ENCODE assay signal across 11 cellular contexts in the genomic region with DNA sequence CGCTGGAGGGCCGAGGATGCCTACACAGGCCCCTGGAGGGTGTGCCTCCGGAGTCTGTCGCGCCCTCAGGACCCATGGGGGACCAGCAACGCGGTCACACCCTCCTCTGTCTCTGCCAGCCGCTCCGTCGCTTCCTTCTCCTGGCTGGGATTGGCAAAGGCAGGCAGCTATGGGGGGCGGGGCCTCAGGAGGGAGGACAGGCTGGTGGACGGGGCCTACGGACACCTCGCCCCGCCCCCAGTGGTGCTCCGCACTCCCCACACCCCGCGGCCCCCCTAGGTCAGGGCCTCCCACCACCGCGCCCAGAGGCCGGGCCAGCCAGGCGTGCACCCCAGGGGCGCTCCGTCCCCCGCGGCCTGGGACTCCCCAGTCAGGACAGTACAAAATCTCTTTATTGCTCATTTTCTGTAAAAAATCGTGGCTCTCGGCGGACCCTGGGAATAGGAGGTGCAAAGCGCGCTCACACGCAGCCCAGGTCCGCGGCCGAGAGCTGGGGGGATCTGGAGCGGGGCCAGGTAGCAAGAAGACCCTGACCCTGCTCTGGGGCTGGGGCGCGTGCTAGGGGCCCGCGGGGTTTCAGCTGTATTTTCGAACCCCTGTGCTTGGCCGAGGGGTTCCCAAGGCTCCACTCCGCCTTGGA. TPM values are rescaled to one million over a fixed set of nuclear protein-coding genes. Genes with fewer than 3 reads are reported as not detected.
DNase-seq lines count a peak whose midpoint lies in the region; ATAC-seq and TF ChIP-seq lines count a peak whose summit lies in the region.
"Not testable (repeated sequence)": the region's sequence is repeated elsewhere in the genome, so short reads cannot be mapped to it uniquely, and the experiment has no call there.
"Had no signal": no experiment of that assay in that cellular context is flagged by ENCODE, and none has a peak within 500 bp of the region (broad histone marks: within the 10 kb centered on the region; RNA-seq: fewer than 3 reads in every experiment).

No MANE protein-coding gene starts in this region.

- not testable (repeated sequence) for H3K4me1 Mint-ChIP-seq in H9, neural progenitor cell

- intact Hi-C loops in breast epithelium (cut with DNase I; ENCODE audit: low total_unique reads): not testable (repeated sequence)

- not testable (repeated sequence) for H2AFZ ChIP-seq in H9 (ENCODE audit: low read length)
- peak overlapping the region; percentile 96 for H2AFZ ChIP-seq in neural progenitor cell (replicated peaks)

- H3K36me3 Mint-ChIP-seq in H9 (ENCODE audit: insufficient read depth in 1 of 3, low read depth in 3 of 3); neural progenitor cell: not testable (repeated sequence)

- H3K36me3 ChIP-seq in breast epithelium, gastroesophageal sphincter, neural progenitor cell: not testable (repeated sequence)

- not testable (repeated sequence) for H3K18ac ChIP-seq in H9 (ENCODE audit: insufficient read length, low read depth, low read length)

- not testable (repeated sequence) for H3K4me1 ChIP-seq in H9 (ENCODE audit: insufficient read depth, low read length); breast epithelium; neural progenitor cell
- H3K4me1 ChIP-seq in gastroesophageal sphincter: peaks cover 0 to 19% (median 0%) of the 10 kb centered on the region in 3 donors

- H2BK12ac ChIP-seq in H9 (ENCODE audit: insufficient read length, low read depth, low read length): not testable (repeated sequence)

- H3K56ac ChIP-seq in H9 (ENCODE audit: insufficient read length, low read depth, low read length): not testable (repeated sequence)

- H3K4me2 ChIP-seq in H9 (ENCODE audit: insufficient read depth, insufficient read length, low read length): peak overlapping the region; percentile 16
- H3K4me2 ChIP-seq in neural progenitor cell: peak overlapping the region; percentile 84

- not testable (repeated sequence) for H3F3A ChIP-seq in neural progenitor cell (ENCODE audit: low read depth)

- TF ChIP-seq CTCF in AG04449 (IDR thresholded peaks at IDR 0.05; ENCODE audit: insufficient read depth, low read length, missing control alignments); H9 (conservative IDR thresholded peaks at IDR 0.05); breast epithelium (IDR thresholded peaks at IDR 0.05); neural progenitor cell (IDR thresholded peaks at IDR 0.05): not testable (repeated sequence)
- TF ChIP-seq CTCF in gastroesophageal sphincter (IDR thresholded peaks at IDR 0.05): peak in 1 of 4 experiments; percentile 36

- H4K91ac ChIP-seq in H9 (ENCODE audit: insufficient read length, low read depth, low read length): not testable (repeated sequence)

- not testable (repeated sequence) for H2BK20ac ChIP-seq in H9 (ENCODE audit: low read depth, low read length, poor library complexity, severe bottlenecking)

- ATAC-seq in gastroesophageal sphincter: peak; percentile 78

- H3K4me3 Mint-ChIP-seq in H9 (peak overlapping the region; percentile 63 to 82), neural progenitor cell (peak overlapping the region; percentile 80)

- not testable (repeated sequence) for H4K8ac ChIP-seq in H9 (replicated peaks; ENCODE audit: insufficient read length, low read depth, low read length)

- not testable (repeated sequence) for TF ChIP-seq POLR2A in breast epithelium (IDR thresholded peaks at IDR 0.05); gastroesophageal sphincter (IDR thresholded peaks at IDR 0.05)

- DNase-seq in AG04449 (ENCODE audit: low read depth, low spot score): not testable (repeated sequence)
- DNase-seq in H9: peak; percentile 90
- peak; percentile 75 for DNase-seq in NCI-H748 (lab: John Stamatoyannopoulos, UW; ENCODE audit: unreplicated experiment)
- peak; percentile 69 to 72 for DNase-seq in breast epithelium (ENCODE audit: low spot score in 2 of 2)
- peak; percentile 25 for DNase-seq in iris pigment epithelial cell (ENCODE audit: low read depth)
- peak; percentile 87 for DNase-seq in neural progenitor cell (ENCODE audit: low spot score)

- H2BK15ac ChIP-seq in H9 (ENCODE audit: low read depth, low read length): not testable (repeated sequence)

- not testable (repeated sequence) for H3K79me1 ChIP-seq in H9 (ENCODE audit: insufficient read depth, low read depth, low read length, poor library complexity, severe bottlenecking)

- not testable (repeated sequence) for H3K79me2 ChIP-seq in H9 (ENCODE audit: insufficient read depth, low read length); neural progenitor cell (ENCODE audit: low read depth)

- H3K9me3 ChIP-seq in H9 (ENCODE audit: control insufficient read depth, low read depth, low read length); breast epithelium; gastroesophageal sphincter; neural progenitor cell (ENCODE audit: low read depth): not testable (repeated sequence)

- H2AK5ac ChIP-seq in H9 (ENCODE audit: insufficient read length, low read length): not testable (repeated sequence)

- not testable (repeated sequence) for H2BK5ac ChIP-seq in H9 (ENCODE audit: insufficient read length, low read length)

- not testable (repeated sequence) for H3K27me3 ChIP-seq in H9 (ENCODE audit: insufficient read depth, low read length); breast epithelium; gastroesophageal sphincter
- peaks cover 29% of the 10 kb centered on the region for H3K27me3 ChIP-seq in neural progenitor cell

- not testable (repeated sequence) for H2BK120ac ChIP-seq in H9 (ENCODE audit: low read depth, low read length, poor library complexity, severe bottlenecking)

- H3K23me2 ChIP-seq in H9 (ENCODE audit: insufficient read length, low read depth, low read length, poor library complexity, severe bottlenecking): not testable (repeated sequence)

- H3K4me3 ChIP-seq in AG04449 (ENCODE audit: low read depth, low read length) (peak overlapping the region; percentile 23), breast epithelium (peak overlapping the region; percentile 34 to 73 (median 58)), gastroesophageal sphincter (peak overlapping the region; percentile 37 to 61), neural progenitor cell (peak overlapping the region; percentile 60), skin epidermis (peak overlapping the region in 6 of 7 experiments; percentile 5 to 42 (median 26))

- TF ChIP-seq EP300 in gastroesophageal sphincter (IDR thresholded peaks at IDR 0.05): not testable (repeated sequence)

- not testable (repeated sequence) for H3K27ac Mint-ChIP-seq in H9, neural progenitor cell

- not testable (repeated sequence) for H4K20me1 ChIP-seq in H9 (ENCODE audit: control insufficient read depth, insufficient read depth, insufficient read length); neural progenitor cell (ENCODE audit: low read depth)

- H3K27ac ChIP-seq in H9 (ENCODE audit: insufficient read length, low read depth, low read length); neural progenitor cell: not testable (repeated sequence)
- H3K27ac ChIP-seq in breast epithelium (peak overlapping the region in 1 of 2 donors; percentile 25), gastroesophageal sphincter (peak overlapping the region; percentile 11 to 79 (median 65)), skin epidermis (peak overlapping the region in 4 of 21 experiments; percentile 9 to 55 (median 39))

- peak overlapping the region; percentile 4 for H3K9ac ChIP-seq in H9 (ENCODE audit: extremely low read depth, insufficient read length, low read length)
- not testable (repeated sequence) for H3K9ac ChIP-seq in neural progenitor cell

- not testable (repeated sequence) for H4K5ac ChIP-seq in H9 (ENCODE audit: insufficient read length, low read depth, low read length)

- H3K14ac ChIP-seq in H9 (ENCODE audit: insufficient read depth, low read length): not testable (repeated sequence)

- H3K23ac ChIP-seq in H9 (ENCODE audit: insufficient read length, low read depth, low read length): not testable (repeated sequence)

- peaks cover 38% of the 10 kb centered on the region for H3K27me3 Mint-ChIP-seq in H9 (ENCODE audit: low read depth)
- H3K27me3 Mint-ChIP-seq in neural progenitor cell (ENCODE audit: insufficient read depth, low read depth): peaks cover 14% of the 10 kb centered on the region

- H3K4ac ChIP-seq in H9 (ENCODE audit: low read depth, low read length): not testable (repeated sequence)

- not testable (repeated sequence) for H3K9me3 Mint-ChIP-seq in H9, neural progenitor cell

- H3T11ph ChIP-seq in H9 (ENCODE audit: low read length): not testable (repeated sequence)

- no CpG with 5 or more reads among the region's 43 CpGs for WGBS in H9 (ENCODE audit: extremely low coverage, insufficient read length, low lambda C conversion rate)
- 0% methylated on average over 2 of the region's 43 CpGs; no CpG with 5 or more reads in 1 of the 2 donors for WGBS in gastroesophageal sphincter (ENCODE audit: low coverage in 1 of 2), 2 donors

- CTCF ChIA-PET in AG04449 (lab: Yijun Ruan, JAX): not testable (repeated sequence)

- POLR2A ChIA-PET in AG04449 (lab: Yijun Ruan, JAX): not testable (repeated sequence)

RNA-seq across cellular contexts. Expression of gene FRG2C, which starts 45.3 kb away (rescaled TPM):
- not detected in 2 replicates for total RNA-seq in H9 (2021)
- under 1 TPM in 1 of 3 donors, not detected in 2; 0.33 TPM for total RNA-seq in breast epithelium
- total RNA-seq in gastroesophageal sphincter: not detected
- not detected in 2 replicates for total RNA-seq in neural progenitor cell (ENCODE audit: low replicate concordance)
- total RNA-seq: HT-29, skeletal muscle tissue, temporal lobe had no signal
